2 cellular contexts compared by ENCODE assay signal in the genomic region with DNA sequence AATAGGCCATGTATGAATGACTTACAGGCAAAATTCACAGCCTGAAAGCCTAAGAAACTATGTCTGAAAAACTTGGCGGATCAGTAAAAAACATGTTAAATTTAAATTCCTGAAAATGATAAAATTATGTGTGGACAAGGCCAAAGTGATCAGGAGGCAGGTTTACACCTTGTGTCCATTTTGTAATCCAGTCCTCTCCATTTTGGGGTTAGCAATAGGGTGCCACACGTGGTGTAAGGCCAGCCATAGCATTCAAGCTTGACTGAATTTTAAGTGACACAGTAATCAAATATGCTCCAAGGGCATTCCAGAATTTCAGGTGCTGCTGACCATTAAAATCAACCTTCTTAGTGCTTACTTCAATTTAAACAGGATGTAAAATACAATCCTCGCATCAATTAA.
A peak's percentile ranks its signal among the peaks of the same experiment; 100 is the strongest.
TF ChIP-seq lines count a peak whose summit lies in the region.

No MANE protein-coding gene starts in this region.

TF ChIP-seq in GM12878, 131 proteins besides CTCF, POLR2A, EP300 and RAD21 (continued from another document):
- TF ChIP-seq, protein P1, sequence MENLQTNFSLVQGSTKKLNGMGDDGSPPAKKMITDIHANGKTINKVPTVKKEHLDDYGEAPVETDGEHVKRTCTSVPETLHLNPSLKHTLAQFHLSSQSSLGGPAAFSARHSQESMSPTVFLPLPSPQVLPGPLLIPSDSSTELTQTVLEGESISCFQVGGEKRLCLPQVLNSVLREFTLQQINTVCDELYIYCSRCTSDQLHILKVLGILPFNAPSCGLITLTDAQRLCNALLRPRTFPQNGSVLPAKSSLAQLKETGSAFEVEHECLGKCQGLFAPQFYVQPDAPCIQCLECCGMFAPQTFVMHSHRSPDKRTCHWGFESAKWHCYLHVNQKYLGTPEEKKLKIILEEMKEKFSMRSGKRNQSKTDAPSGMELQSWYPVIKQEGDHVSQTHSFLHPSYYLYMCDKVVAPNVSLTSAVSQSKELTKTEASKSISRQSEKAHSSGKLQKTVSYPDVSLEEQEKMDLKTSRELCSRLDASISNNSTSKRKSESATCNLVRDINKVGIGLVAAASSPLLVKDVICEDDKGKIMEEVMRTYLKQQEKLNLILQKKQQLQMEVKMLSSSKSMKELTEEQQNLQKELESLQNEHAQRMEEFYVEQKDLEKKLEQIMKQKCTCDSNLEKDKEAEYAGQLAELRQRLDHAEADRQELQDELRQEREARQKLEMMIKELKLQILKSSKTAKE (IDR thresholded peaks at IDR 0.05; ENCODE audit: low read depth, poor library complexity, severe bottlenecking), result peak; percentile 9
- peak; percentile 87 for TF ChIP-seq RAD51 (IDR thresholded peaks at IDR 0.05)
- TF ChIP-seq, protein P2, sequence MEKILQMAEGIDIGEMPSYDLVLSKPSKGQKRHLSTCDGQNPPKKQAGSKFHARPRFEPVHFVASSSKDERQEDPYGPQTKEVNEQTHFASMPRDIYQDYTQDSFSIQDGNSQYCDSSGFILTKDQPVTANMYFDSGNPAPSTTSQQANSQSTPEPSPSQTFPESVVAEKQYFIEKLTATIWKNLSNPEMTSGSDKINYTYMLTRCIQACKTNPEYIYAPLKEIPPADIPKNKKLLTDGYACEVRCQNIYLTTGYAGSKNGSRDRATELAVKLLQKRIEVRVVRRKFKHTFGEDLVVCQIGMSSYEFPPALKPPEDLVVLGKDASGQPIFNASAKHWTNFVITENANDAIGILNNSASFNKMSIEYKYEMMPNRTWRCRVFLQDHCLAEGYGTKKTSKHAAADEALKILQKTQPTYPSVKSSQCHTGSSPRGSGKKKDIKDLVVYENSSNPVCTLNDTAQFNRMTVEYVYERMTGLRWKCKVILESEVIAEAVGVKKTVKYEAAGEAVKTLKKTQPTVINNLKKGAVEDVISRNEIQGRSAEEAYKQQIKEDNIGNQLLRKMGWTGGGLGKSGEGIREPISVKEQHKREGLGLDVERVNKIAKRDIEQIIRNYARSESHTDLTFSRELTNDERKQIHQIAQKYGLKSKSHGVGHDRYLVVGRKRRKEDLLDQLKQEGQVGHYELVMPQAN (conservative IDR thresholded peaks at IDR 0.05), result 0 out of 2 replicates have a peak, but pooled peaks have one; percentile 35

TF ChIP-seq in HepG2, 621 proteins besides CTCF, POLR2A, EP300 and RAD21 (continued from another document and continues in another):
- TF ChIP-seq, protein P3, sequence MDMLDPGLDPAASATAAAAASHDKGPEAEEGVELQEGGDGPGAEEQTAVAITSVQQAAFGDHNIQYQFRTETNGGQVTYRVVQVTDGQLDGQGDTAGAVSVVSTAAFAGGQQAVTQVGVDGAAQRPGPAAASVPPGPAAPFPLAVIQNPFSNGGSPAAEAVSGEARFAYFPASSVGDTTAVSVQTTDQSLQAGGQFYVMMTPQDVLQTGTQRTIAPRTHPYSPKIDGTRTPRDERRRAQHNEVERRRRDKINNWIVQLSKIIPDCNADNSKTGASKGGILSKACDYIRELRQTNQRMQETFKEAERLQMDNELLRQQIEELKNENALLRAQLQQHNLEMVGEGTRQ (IDR thresholded peaks at IDR 0.05; ENCODE audit: low read depth, low read length), result peak; percentile 57; the same call in 1 of the 2 replicates
- TF ChIP-seq, protein P3 (CRISPR knock-in tag; IDR thresholded peaks at IDR 0.05; ENCODE audit: borderline replicate concordance), result peak; percentile 57; the same call in 1 of the 2 replicates
- TF ChIP-seq, protein P4, sequence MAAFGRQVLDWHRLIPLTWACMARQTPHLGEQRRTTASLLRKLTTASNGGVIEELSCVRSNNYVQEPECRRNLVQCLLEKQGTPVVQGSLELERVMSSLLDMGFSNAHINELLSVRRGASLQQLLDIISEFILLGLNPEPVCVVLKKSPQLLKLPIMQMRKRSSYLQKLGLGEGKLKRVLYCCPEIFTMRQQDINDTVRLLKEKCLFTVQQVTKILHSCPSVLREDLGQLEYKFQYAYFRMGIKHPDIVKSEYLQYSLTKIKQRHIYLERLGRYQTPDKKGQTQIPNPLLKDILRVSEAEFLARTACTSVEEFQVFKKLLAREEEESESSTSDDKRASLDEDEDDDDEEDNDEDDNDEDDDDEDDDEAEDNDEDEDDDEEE (CRISPR knock-in tag; IDR thresholded peaks at IDR 0.05), result no peak
- TF ChIP-seq ZNF10 (CRISPR knock-in tag; IDR thresholded peaks at IDR 0.05; ENCODE audit: borderline replicate concordance, low read depth), result no peak
- TF ChIP-seq, protein P5, sequence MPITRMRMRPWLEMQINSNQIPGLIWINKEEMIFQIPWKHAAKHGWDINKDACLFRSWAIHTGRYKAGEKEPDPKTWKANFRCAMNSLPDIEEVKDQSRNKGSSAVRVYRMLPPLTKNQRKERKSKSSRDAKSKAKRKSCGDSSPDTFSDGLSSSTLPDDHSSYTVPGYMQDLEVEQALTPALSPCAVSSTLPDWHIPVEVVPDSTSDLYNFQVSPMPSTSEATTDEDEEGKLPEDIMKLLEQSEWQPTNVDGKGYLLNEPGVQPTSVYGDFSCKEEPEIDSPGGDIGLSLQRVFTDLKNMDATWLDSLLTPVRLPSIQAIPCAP (CRISPR knock-in tag; IDR thresholded peaks at IDR 0.05; ENCODE audit: low read depth), result no peak
- TF ChIP-seq MLLT10 (CRISPR knock-in tag; IDR thresholded peaks at IDR 0.05), result peak; percentile 18; the same call in 1 of the 2 replicates
- TF ChIP-seq MEIS2 (CRISPR knock-in tag; IDR thresholded peaks at IDR 0.05), result no peak
- TF ChIP-seq ATRX (CRISPR knock-in tag; IDR thresholded peaks at IDR 0.05; ENCODE audit: borderline replicate concordance), result no peak
- TF ChIP-seq, protein P6, sequence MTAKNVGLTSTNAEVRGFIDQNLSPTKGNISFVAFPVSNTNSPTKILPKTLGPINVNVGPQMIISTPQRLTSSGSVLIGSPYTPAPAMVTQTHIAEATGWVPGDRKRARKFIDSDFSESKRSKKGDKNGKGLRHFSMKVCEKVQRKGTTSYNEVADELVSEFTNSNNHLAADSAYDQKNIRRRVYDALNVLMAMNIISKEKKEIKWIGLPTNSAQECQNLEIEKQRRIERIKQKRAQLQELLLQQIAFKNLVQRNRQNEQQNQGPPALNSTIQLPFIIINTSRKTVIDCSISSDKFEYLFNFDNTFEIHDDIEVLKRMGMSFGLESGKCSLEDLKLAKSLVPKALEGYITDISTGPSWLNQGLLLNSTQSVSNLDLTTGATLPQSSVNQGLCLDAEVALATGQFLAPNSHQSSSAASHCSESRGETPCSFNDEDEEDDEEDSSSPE (CRISPR knock-in tag; IDR thresholded peaks at IDR 0.05), result no peak
- TF ChIP-seq MBD4 (IDR thresholded peaks at IDR 0.05; ENCODE audit: borderline replicate concordance, low read length), result no peak
- TF ChIP-seq, protein P7, sequence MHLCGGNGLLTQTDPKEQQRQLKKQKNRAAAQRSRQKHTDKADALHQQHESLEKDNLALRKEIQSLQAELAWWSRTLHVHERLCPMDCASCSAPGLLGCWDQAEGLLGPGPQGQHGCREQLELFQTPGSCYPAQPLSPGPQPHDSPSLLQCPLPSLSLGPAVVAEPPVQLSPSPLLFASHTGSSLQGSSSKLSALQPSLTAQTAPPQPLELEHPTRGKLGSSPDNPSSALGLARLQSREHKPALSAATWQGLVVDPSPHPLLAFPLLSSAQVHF (CRISPR knock-in tag; IDR thresholded peaks at IDR 0.05), result no peak
- no peak for TF ChIP-seq ZNF484 (CRISPR knock-in tag; IDR thresholded peaks at IDR 0.05; ENCODE audit: borderline replicate concordance, low read depth)
- TF ChIP-seq ZKSCAN5 (CRISPR knock-in tag; IDR thresholded peaks at IDR 0.05), result no peak
- TF ChIP-seq ZNF782 (CRISPR knock-in tag; IDR thresholded peaks at IDR 0.05; ENCODE audit: borderline replicate concordance), result no peak
- no peak for TF ChIP-seq CHCHD3 (CRISPR knock-in tag; IDR thresholded peaks at IDR 0.05)
- TF ChIP-seq, protein P8, sequence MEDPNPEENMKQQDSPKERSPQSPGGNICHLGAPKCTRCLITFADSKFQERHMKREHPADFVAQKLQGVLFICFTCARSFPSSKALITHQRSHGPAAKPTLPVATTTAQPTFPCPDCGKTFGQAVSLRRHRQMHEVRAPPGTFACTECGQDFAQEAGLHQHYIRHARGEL (CRISPR knock-in tag; IDR thresholded peaks at IDR 0.05), result no peak
- TF ChIP-seq, protein P9, sequence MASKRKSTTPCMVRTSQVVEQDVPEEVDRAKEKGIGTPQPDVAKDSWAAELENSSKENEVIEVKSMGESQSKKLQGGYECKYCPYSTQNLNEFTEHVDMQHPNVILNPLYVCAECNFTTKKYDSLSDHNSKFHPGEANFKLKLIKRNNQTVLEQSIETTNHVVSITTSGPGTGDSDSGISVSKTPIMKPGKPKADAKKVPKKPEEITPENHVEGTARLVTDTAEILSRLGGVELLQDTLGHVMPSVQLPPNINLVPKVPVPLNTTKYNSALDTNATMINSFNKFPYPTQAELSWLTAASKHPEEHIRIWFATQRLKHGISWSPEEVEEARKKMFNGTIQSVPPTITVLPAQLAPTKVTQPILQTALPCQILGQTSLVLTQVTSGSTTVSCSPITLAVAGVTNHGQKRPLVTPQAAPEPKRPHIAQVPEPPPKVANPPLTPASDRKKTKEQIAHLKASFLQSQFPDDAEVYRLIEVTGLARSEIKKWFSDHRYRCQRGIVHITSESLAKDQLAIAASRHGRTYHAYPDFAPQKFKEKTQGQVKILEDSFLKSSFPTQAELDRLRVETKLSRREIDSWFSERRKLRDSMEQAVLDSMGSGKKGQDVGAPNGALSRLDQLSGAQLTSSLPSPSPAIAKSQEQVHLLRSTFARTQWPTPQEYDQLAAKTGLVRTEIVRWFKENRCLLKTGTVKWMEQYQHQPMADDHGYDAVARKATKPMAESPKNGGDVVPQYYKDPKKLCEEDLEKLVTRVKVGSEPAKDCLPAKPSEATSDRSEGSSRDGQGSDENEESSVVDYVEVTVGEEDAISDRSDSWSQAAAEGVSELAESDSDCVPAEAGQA (IDR thresholded peaks at IDR 0.05; ENCODE audit: low read depth), result 0 out of 2 replicates have a peak, but pooled peaks have one; percentile 30
- TF ChIP-seq, protein P9 (CRISPR knock-in tag; IDR thresholded peaks at IDR 0.05; ENCODE audit: borderline replicate concordance), result no peak
- TF ChIP-seq, protein P10, sequence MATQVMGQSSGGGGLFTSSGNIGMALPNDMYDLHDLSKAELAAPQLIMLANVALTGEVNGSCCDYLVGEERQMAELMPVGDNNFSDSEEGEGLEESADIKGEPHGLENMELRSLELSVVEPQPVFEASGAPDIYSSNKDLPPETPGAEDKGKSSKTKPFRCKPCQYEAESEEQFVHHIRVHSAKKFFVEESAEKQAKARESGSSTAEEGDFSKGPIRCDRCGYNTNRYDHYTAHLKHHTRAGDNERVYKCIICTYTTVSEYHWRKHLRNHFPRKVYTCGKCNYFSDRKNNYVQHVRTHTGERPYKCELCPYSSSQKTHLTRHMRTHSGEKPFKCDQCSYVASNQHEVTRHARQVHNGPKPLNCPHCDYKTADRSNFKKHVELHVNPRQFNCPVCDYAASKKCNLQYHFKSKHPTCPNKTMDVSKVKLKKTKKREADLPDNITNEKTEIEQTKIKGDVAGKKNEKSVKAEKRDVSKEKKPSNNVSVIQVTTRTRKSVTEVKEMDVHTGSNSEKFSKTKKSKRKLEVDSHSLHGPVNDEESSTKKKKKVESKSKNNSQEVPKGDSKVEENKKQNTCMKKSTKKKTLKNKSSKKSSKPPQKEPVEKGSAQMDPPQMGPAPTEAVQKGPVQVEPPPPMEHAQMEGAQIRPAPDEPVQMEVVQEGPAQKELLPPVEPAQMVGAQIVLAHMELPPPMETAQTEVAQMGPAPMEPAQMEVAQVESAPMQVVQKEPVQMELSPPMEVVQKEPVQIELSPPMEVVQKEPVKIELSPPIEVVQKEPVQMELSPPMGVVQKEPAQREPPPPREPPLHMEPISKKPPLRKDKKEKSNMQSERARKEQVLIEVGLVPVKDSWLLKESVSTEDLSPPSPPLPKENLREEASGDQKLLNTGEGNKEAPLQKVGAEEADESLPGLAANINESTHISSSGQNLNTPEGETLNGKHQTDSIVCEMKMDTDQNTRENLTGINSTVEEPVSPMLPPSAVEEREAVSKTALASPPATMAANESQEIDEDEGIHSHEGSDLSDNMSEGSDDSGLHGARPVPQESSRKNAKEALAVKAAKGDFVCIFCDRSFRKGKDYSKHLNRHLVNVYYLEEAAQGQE (IDR thresholded peaks at IDR 0.05; ENCODE audit: borderline replicate concordance in 1 of 2, low read depth in 1 of 2, low read length in 2 of 2), result peak in 1 of 2 experiments; percentile 53; a peak in 1 of 4 replicates
- TF ChIP-seq ZNF260 (CRISPR knock-in tag; IDR thresholded peaks at IDR 0.05; ENCODE audit: borderline replicate concordance, low read depth), result no peak
- no peak for TF ChIP-seq NBN (conservative IDR thresholded peaks at IDR 0.05)
- TF ChIP-seq, protein P11, sequence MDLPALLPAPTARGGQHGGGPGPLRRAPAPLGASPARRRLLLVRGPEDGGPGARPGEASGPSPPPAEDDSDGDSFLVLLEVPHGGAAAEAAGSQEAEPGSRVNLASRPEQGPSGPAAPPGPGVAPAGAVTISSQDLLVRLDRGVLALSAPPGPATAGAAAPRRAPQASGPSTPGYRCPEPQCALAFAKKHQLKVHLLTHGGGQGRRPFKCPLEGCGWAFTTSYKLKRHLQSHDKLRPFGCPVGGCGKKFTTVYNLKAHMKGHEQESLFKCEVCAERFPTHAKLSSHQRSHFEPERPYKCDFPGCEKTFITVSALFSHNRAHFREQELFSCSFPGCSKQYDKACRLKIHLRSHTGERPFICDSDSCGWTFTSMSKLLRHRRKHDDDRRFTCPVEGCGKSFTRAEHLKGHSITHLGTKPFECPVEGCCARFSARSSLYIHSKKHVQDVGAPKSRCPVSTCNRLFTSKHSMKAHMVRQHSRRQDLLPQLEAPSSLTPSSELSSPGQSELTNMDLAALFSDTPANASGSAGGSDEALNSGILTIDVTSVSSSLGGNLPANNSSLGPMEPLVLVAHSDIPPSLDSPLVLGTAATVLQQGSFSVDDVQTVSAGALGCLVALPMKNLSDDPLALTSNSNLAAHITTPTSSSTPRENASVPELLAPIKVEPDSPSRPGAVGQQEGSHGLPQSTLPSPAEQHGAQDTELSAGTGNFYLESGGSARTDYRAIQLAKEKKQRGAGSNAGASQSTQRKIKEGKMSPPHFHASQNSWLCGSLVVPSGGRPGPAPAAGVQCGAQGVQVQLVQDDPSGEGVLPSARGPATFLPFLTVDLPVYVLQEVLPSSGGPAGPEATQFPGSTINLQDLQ (CRISPR knock-in tag; IDR thresholded peaks at IDR 0.05), result no peak
- peak; percentile 70; the same call in 1 of the 2 replicates for TF ChIP-seq KAT7 (CRISPR knock-in tag; IDR thresholded peaks at IDR 0.05; ENCODE audit: borderline replicate concordance)
- no peak for TF ChIP-seq RFX5 (IDR thresholded peaks at IDR 0.05; ENCODE audit: low read depth, low read length)
